In genomic region chrX:54909941-54910340, GRCh38 we compare ENCODE assay signal across 6 cellular contexts.
"Had no signal": no experiment of that assay in that cellular context is flagged by ENCODE, and none has a peak within 500 bp of the region (broad histone marks: within the 10 kb centered on the region; RNA-seq: fewer than 3 reads in every experiment).

No MANE protein-coding gene starts in this region.

- H3K4me3 ChIP-seq: K562 had no signal

- H3K27ac ChIP-seq: HL-60, KMS-11 had no signal

- DNase-seq: IMR-90, KBM-7, KG1 had no signal
